1 cellular context compared by ENCODE assay signal in the genomic region with DNA sequence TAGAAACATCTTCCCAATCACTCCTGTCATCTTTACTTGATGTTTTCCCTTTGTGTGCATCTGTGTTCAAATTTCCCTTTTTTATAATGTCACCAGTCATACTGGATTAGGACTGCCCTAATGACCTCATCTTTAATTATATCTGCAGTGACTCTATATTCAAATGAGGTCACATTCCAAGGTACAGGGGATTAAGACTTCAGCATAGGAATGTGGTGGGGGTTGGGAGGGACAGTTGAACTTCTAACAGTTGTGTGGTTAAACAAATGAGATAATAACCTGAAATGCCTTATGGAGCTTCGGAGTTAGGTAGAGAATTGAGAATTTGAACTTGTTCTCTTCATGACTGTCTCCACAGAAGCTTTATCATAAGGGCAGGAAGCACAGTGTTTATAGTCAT.
A peak's percentile ranks its signal among the peaks of the same experiment; 100 is the strongest.
TF ChIP-seq lines count a peak whose summit lies in the region.

No MANE protein-coding gene starts in this region.

TF ChIP-seq in GM23338, 12 proteins besides CTCF, POLR2A, EP300 and RAD21 (continued from another document):
- TF ChIP-seq ETS1 (IDR thresholded peaks at IDR 0.05) (no peak), EZH2phosphoT487 (IDR thresholded peaks at IDR 0.05; ENCODE audit: unreplicated experiment) (no peak), ZNF462 (CRISPR knock-in tag; IDR thresholded peaks at IDR 0.05) (no peak), CREB1 (CRISPR knock-in tag; IDR thresholded peaks at IDR 0.05; ENCODE audit: low read depth) (peak; percentile 76)
